In genomic region chr21:46392921-46393320, GRCh38 we compare ENCODE assay signal across 13 cellular contexts.
DNase-seq lines count a peak whose midpoint lies in the region; ATAC-seq, FAIRE-seq and TF ChIP-seq lines count a peak whose summit lies in the region.
"Had no signal": no experiment of that assay in that cellular context is flagged by ENCODE, and none has a peak within 500 bp of the region (broad histone marks: within the 10 kb centered on the region; RNA-seq: fewer than 3 reads in every experiment).

No MANE protein-coding gene starts in this region.

- H3K36me3 ChIP-seq in BLaER1 = peaks cover 81% of the 10 kb centered on the region
- peaks cover 0 to 2% (median 0%) of the 10 kb centered on the region in 3 donors for H3K36me3 ChIP-seq in pancreas

- H3K9me3 Mint-ChIP-seq in glutamatergic neuron (ENCODE audit: unreplicated experiment) = peaks cover 14% of the 10 kb centered on the region
- H3K9me3 Mint-ChIP-seq: activated naive CD8-positive, alpha-beta T cell treated with anti-CD3 and anti-CD28 coated beads, Interleukin-2, amount 50 U/mL, for 24 hours; CD4-positive, CD25-positive, alpha-beta regulatory T cell had no signal

- peak overlapping the region; percentile 69; the same call in 1 of the 2 replicates for H3K4me2 ChIP-seq in BLaER1

- peak overlapping the region; percentile 88 for H3K27ac ChIP-seq in BLaER1
- H3K27ac ChIP-seq in pancreas = no peak overlapping the region
- H3K27ac ChIP-seq: HL-60 had no signal

- H3K9ac ChIP-seq in BLaER1 = peak overlapping the region; percentile 71

- TF ChIP-seq CTCF in glutamatergic neuron (IDR thresholded peaks at IDR 0.05; ENCODE audit: partially characterized antibody, unreplicated experiment) = no peak
- TF ChIP-seq CTCF in pancreas (IDR thresholded peaks at IDR 0.05) = no peak

- H3K27ac Mint-ChIP-seq in glutamatergic neuron (ENCODE audit: unreplicated experiment) = peak overlapping the region; percentile 100
- H3K27ac Mint-ChIP-seq: activated naive CD8-positive, alpha-beta T cell treated with anti-CD3 and anti-CD28 coated beads, Interleukin-2, amount 50 U/mL, for 24 hours; CD4-positive, CD25-positive, alpha-beta regulatory T cell had no signal

- H3K36me3 Mint-ChIP-seq in glutamatergic neuron (ENCODE audit: unreplicated experiment) = no peaks in the 10 kb centered on the region

- peak in 3 of 4 donors; percentile 25 to 48 (median 41) for ATAC-seq in pancreas
- ATAC-seq: activated naive CD8-positive, alpha-beta T cell treated with anti-CD3 and anti-CD28 coated beads, Interleukin-2, amount 50 U/mL, for 24 hours had no signal

- WGBS in pancreas, 2 donors = 77 to 83% methylated on average over 13 of the region's 13 CpGs

- peak overlapping the region; percentile 46 for H3K4me3 Mint-ChIP-seq in glutamatergic neuron (ENCODE audit: unreplicated experiment)
- H3K4me3 Mint-ChIP-seq: activated naive CD8-positive, alpha-beta T cell treated with anti-CD3 and anti-CD28 coated beads, Interleukin-2, amount 50 U/mL, for 24 hours; CD4-positive, CD25-positive, alpha-beta regulatory T cell had no signal

- H3K27me3 ChIP-seq in BLaER1 (no peaks in the 10 kb centered on the region), pancreas (no peaks in the 10 kb centered on the region)

- in situ Hi-C loops in G401 (cut with HindIII; ENCODE audit: low sequenced_read_pairs) = no loop called here

- H3K27me3 Mint-ChIP-seq in glutamatergic neuron (ENCODE audit: unreplicated experiment) = peaks cover 2% of the 10 kb centered on the region
- H3K27me3 Mint-ChIP-seq: activated naive CD8-positive, alpha-beta T cell treated with anti-CD3 and anti-CD28 coated beads, Interleukin-2, amount 50 U/mL, for 24 hours; CD4-positive, CD25-positive, alpha-beta regulatory T cell had no signal

- FAIRE-seq in pancreas (lab: Jason Lieb, UNC) (no peak), GM19239 (lab: Jason Lieb, UNC) (no peak)

- no peaks in the 10 kb centered on the region for H4K20me1 ChIP-seq in BLaER1

- H3K4me1 ChIP-seq in BLaER1 = peaks cover 36% of the 10 kb centered on the region
- no peaks in the 10 kb centered on the region for H3K4me1 ChIP-seq in pancreas

- H3K9me3 ChIP-seq in BLaER1 = no peaks in the 10 kb centered on the region
- no peaks in the 10 kb centered on the region for H3K9me3 ChIP-seq in pancreas

- DNase-seq in NCI-H2171 (lab: John Stamatoyannopoulos, UW) (peak; percentile 21), glutamatergic neuron (no peak), pancreas (peak in 1 of 6 donors; percentile 6), G401 (ENCODE audit: low spot score) (no peak), H4 (ENCODE audit: low spot score) (no peak), HPDE6-E6E7 (ENCODE audit: extremely low spot score) (no peak), GM19239 (ENCODE audit: insufficient read length, low spot score) (no peak)
- DNase-seq: activated naive CD8-positive, alpha-beta T cell treated with anti-CD3 and anti-CD28 coated beads, Interleukin-2, amount 50 U/mL, for 24 hours; CD4-positive, CD25-positive, alpha-beta regulatory T cell; NCI-H146; stimulated activated CD4-positive, alpha-beta T cell treated with anti-CD3 and anti-CD28 coated beads, Interleukin-4, amount 100 ng/mL, for 4 hours had no signal

- intact Hi-C loops in pancreas (cut with DNase I) = no loop called here

- H3K4me1 Mint-ChIP-seq in glutamatergic neuron (ENCODE audit: low read depth, unreplicated experiment) = peaks cover 21% of the 10 kb centered on the region
- H3K4me1 Mint-ChIP-seq: activated naive CD8-positive, alpha-beta T cell treated with anti-CD3 and anti-CD28 coated beads, Interleukin-2, amount 50 U/mL, for 24 hours; CD4-positive, CD25-positive, alpha-beta regulatory T cell had no signal

- H3K4me3 ChIP-seq in BLaER1 (no peak overlapping the region), pancreas (no peak overlapping the region)
